ENCODE assay signal across 9 cellular contexts in the genomic region with DNA sequence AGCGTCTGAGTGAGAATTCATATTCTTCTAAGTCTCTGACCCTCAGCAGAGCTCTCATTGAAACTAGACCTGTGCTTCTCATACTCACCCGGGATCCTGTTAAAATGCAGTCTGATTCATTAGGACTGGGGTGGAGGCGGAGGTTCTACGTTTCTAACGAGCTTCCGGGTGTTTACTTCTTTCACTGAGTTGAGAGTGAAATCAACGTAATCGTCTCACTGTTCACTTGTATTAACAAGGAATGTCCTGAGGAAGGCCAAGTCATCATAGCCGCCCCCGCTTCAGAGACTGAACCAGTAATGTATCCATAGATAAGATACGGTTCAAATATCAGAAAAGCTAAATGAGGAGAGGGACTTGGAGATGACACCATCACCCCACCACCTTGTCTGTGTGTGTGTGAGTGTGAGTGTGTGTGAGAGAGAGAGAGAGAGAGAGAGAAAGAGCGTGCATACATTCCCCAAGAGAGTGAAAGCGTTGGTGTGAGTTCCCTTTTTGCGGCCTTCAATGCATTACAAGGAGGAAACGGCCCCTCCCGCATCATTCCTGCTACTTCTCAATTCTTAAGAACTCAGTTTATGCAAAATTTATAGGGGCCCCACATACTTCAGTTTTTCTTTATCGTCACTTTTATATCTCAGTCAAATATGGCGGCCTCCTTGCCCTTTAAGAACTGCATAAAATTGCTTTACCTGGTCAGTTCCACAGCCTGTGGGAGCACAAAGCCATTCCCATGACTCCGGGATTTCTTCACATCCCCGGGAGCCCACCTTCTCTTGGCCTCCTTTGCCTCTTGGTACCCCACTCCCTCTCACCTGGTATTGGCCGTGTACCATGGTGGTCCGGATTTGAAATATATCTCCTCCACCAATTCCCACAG. TPM values are rescaled to one million over a fixed set of nuclear protein-coding genes. Genes with fewer than 3 reads are reported as not detected.
DNase-seq lines count a peak whose midpoint lies in the region; ATAC-seq and TF ChIP-seq lines count a peak whose summit lies in the region.
"Had no signal": no experiment of that assay in that cellular context is flagged by ENCODE, and none has a peak within 500 bp of the region (broad histone marks: within the 10 kb centered on the region; RNA-seq: fewer than 3 reads in every experiment).

No MANE protein-coding gene starts in this region.

- H3K9me2 ChIP-seq in GM23338 (ENCODE audit: insufficient read depth) (no peaks in the 10 kb centered on the region), PC-3 (replicated peaks; ENCODE audit: low read length) (no peaks in the 10 kb centered on the region)

- H3K27ac ChIP-seq in GM23338 (ENCODE audit: low read depth), result no peak overlapping the region
- peak overlapping the region in 12 of 21 experiments; percentile 16 to 69 (median 42) for H3K27ac ChIP-seq in skin epidermis
- H3K27ac ChIP-seq in PC-3 (ENCODE audit: low read length), result no peak overlapping the region

- no peaks in the 10 kb centered on the region for H3K36me3 ChIP-seq in GM23338 (ENCODE audit: insufficient read depth)
- no peaks in the 10 kb centered on the region for H3K36me3 ChIP-seq in PC-3 (ENCODE audit: low read depth, low read length)

- H3K27me3 Mint-ChIP-seq in GM23338 (ENCODE audit: insufficient read depth, low read depth, poor library complexity) (peaks cover 2% of the 10 kb centered on the region), osteocyte (ENCODE audit: unreplicated experiment) (peaks cover 32% of the 10 kb centered on the region)
- peaks cover 4% of the 10 kb centered on the region for H3K27me3 Mint-ChIP-seq in activated naive CD4-positive, alpha-beta T cell treated with anti-CD3 and anti-CD28 coated beads, Interleukin-2, amount 10 ng/mL, durations not matched to agents 7 days and 5 days

- H3K4me1 ChIP-seq in GM23338 (ENCODE audit: insufficient read depth) (0 out of 2 replicates have a peak, but pooled peaks cover 2% of the 10 kb centered on the region), PC-3 (ENCODE audit: insufficient read depth, low read length) (no peaks in the 10 kb centered on the region)

- TF ChIP-seq CTCF in GM10248 (IDR thresholded peaks at IDR 0.05; ENCODE audit: control extremely low read depth, extremely low read depth, low read depth, missing control alignments), result no peak
- no peak for TF ChIP-seq CTCF in GM23338 (conservative IDR thresholded peaks at IDR 0.05; ENCODE audit: low read depth in 2 of 2)
- TF ChIP-seq CTCF in PC-3 (conservative IDR thresholded peaks at IDR 0.05; ENCODE audit: low read depth, low read length), result no peak
- no peak for TF ChIP-seq CTCF in osteocyte (IDR thresholded peaks at IDR 0.05)

- H3K9ac ChIP-seq in PC-3 (ENCODE audit: low read length), result no peak overlapping the region

- H3K4me1 Mint-ChIP-seq in GM23338, result no peaks in the 10 kb centered on the region
- H3K4me1 Mint-ChIP-seq in activated naive CD4-positive, alpha-beta T cell treated with anti-CD3 and anti-CD28 coated beads, Interleukin-2, amount 10 ng/mL, durations not matched to agents 7 days and 5 days, result peaks cover 22% of the 10 kb centered on the region
- H3K4me1 Mint-ChIP-seq in osteocyte (ENCODE audit: unreplicated experiment), result no peaks in the 10 kb centered on the region
- H3K4me1 Mint-ChIP-seq: neural crest cell had no signal

- DNase-seq in GM10248 (ENCODE audit: extremely low spot score) (peak; percentile 51), GM23338 (ENCODE audit: low spot score) (no peak), NOMO-1 treated with dmso at 0.1 percent for 144 hours (lab: John Stamatoyannopoulos, UW; ENCODE audit: unreplicated experiment) (peak; percentile 77), DMS153 (lab: John Stamatoyannopoulos, UW) (no peak), PC-3 (no peak), osteocyte (ENCODE audit: extremely low spot score, unreplicated experiment) (no peak)
- DNase-seq in activated naive CD4-positive, alpha-beta T cell treated with anti-CD3 and anti-CD28 coated beads, Interleukin-2, amount 10 ng/mL, durations not matched to agents 7 days and 5 days, result peak; percentile 45

- H3F3A ChIP-seq in GM23338 (replicated peaks; ENCODE audit: low read depth) (no peaks in the 10 kb centered on the region), PC-3 (ENCODE audit: low read length, unreplicated experiment) (no peaks in the 10 kb centered on the region)

- H3K27ac Mint-ChIP-seq in GM23338 (no peak overlapping the region), osteocyte (ENCODE audit: unreplicated experiment) (no peak overlapping the region)
- peak overlapping the region; percentile 93 for H3K27ac Mint-ChIP-seq in activated naive CD4-positive, alpha-beta T cell treated with anti-CD3 and anti-CD28 coated beads, Interleukin-2, amount 10 ng/mL, durations not matched to agents 7 days and 5 days

- no TSS peak for BruUV-seq in PC-3 (replicated peaks; lab: Mats Ljungman, UMichigan)

- POLR2A ChIA-PET in GM10248 (lab: Yijun Ruan, JAX) (no interaction called here), PC-3 (lab: Charles Lee; ENCODE audit: unreplicated experiment) (no interaction called here)

- H3K4me2 ChIP-seq in GM23338 (no peak overlapping the region), PC-3 (ENCODE audit: low read length) (no peak overlapping the region)

- H3K27me3 ChIP-seq in GM23338 (ENCODE audit: insufficient read depth) (no peaks in the 10 kb centered on the region), PC-3 (ENCODE audit: low read length) (no peaks in the 10 kb centered on the region)

- H3K36me3 Mint-ChIP-seq in GM23338 (ENCODE audit: low read depth) (no peaks in the 10 kb centered on the region), osteocyte (ENCODE audit: unreplicated experiment) (no peaks in the 10 kb centered on the region)
- no peaks in the 10 kb centered on the region for H3K36me3 Mint-ChIP-seq in activated naive CD4-positive, alpha-beta T cell treated with anti-CD3 and anti-CD28 coated beads, Interleukin-2, amount 10 ng/mL, durations not matched to agents 7 days and 5 days

- H3K79me2 ChIP-seq in GM23338 (replicated peaks; ENCODE audit: insufficient read depth) (no peaks in the 10 kb centered on the region), PC-3 (ENCODE audit: low read length) (no peaks in the 10 kb centered on the region)

- H3K9me3 ChIP-seq in PC-3 (ENCODE audit: low read length), result no peaks in the 10 kb centered on the region

- H4K20me1 ChIP-seq in GM23338 (replicated peaks; ENCODE audit: insufficient read depth), result no peaks in the 10 kb centered on the region
- no peaks in the 10 kb centered on the region for H4K20me1 ChIP-seq in PC-3 (ENCODE audit: low read length)

- ATAC-seq in GM23338 (no peak), PC-3 (no peak)

- CTCF ChIA-PET in GM10248 (lab: Yijun Ruan, JAX), result interaction anchor here (1.0 to 2.7 kb wide), 6 partner anchors 10 to 113 kb away, joined by 3 to 14 read pairs (median 5); no protein-coding TSS in a partner anchor
- CTCF ChIA-PET in activated naive CD4-positive, alpha-beta T cell treated with anti-CD3 and anti-CD28 coated beads, Interleukin-2, amount 10 ng/mL, durations not matched to agents 7 days and 5 days (lab: Charles Lee), result no interaction called here
- CTCF ChIA-PET in PC-3 (lab: Charles Lee), result no interaction called here

- H3K4me3 ChIP-seq in GM23338, result no peak overlapping the region
- H3K4me3 ChIP-seq in skin epidermis, result peak overlapping the region in 4 of 7 experiments; percentile 2 to 16 (median 10)
- no peak overlapping the region for H3K4me3 ChIP-seq in PC-3 (ENCODE audit: low read length)

- intact Hi-C loops in PC-3 (cut with micrococcal nuclease), result no loop called here

- H3K4me3 Mint-ChIP-seq in GM23338 (no peak overlapping the region), osteocyte (ENCODE audit: unreplicated experiment) (no peak overlapping the region)
- peak overlapping the region; percentile 71 for H3K4me3 Mint-ChIP-seq in activated naive CD4-positive, alpha-beta T cell treated with anti-CD3 and anti-CD28 coated beads, Interleukin-2, amount 10 ng/mL, durations not matched to agents 7 days and 5 days
- H3K4me3 Mint-ChIP-seq: neural crest cell had no signal

- peak overlapping the region; percentile 43; the same call in 1 of the 2 replicates for H2AFZ ChIP-seq in GM23338
- no peak overlapping the region for H2AFZ ChIP-seq in PC-3 (ENCODE audit: low read length)

- no peaks in the 10 kb centered on the region for H3K9me3 Mint-ChIP-seq in GM23338
- H3K9me3 Mint-ChIP-seq in activated naive CD4-positive, alpha-beta T cell treated with anti-CD3 and anti-CD28 coated beads, Interleukin-2, amount 10 ng/mL, durations not matched to agents 7 days and 5 days, result no peaks in the 10 kb centered on the region
- H3K9me3 Mint-ChIP-seq in osteocyte (ENCODE audit: unreplicated experiment), result no peaks in the 10 kb centered on the region

TF ChIP-seq in GM23338, 12 proteins besides CTCF, POLR2A, EP300 and RAD21:
- TF ChIP-seq REST (IDR thresholded peaks at IDR 0.05; ENCODE audit: unreplicated experiment), result no peak

RNA-seq across cellular contexts. Expression of gene KMO, which starts 19.8 kb away (rescaled TPM):
- total RNA-seq in GM23338 (2014; rRNA removed; shearing (Covaris generic)), result not detected in 2 replicates
- polyA plus RNA-seq in GM23338 (2016; fragmentation: Nextera tagmentation; extraction: Ambion mirVana), result 0.05 TPM in 1 of 2 replicates, not detected in the other
- 0.29 and 1.2 TPM in 2 replicates for total RNA-seq in PC-3 (2014; rRNA removed)
- total RNA-seq in osteocyte, result not detected in 2 replicates
- total RNA-seq: neural crest cell had no signal

RNA-seq across cellular contexts. Expression of gene FH, which starts 32.4 kb away (rescaled TPM):
- 66.3 and 69.8 TPM in 2 replicates for total RNA-seq in GM23338 (2014; rRNA removed; shearing (Covaris generic))
- 52.4 and 56.2 TPM in 2 replicates for polyA plus RNA-seq in GM23338 (2016; fragmentation: Nextera tagmentation; extraction: Ambion mirVana)
- 161 and 201 TPM in 2 replicates for total RNA-seq in PC-3 (2014; rRNA removed)
- total RNA-seq in osteocyte, result 61.1 and 65.5 TPM in 2 replicates

Comparison
In these comparisons a context has a peak if more than half of its experiments do, and no peak if none do; other contexts are left out.
1. DNase-seq: peak in GM10248 (single experiment), NOMO-1 treated with dmso at 0.1 percent for 144 hours (single experiment) and activated naive CD4-positive, alpha-beta T cell treated with anti-CD3 and anti-CD28 coated beads, Interleukin-2, amount 10 ng/mL, durations not matched to agents 7 days and 5 days (single experiment); none in GM23338 (single experiment), DMS153 (single experiment), PC-3 (single experiment) and osteocyte (single experiment).
2. H3K27ac ChIP-seq: peak in skin epidermis (12 of 21); none in GM23338 (single experiment) and PC-3 (single experiment).
3. H3K4me3 ChIP-seq: peak in skin epidermis (4 of 7); none in GM23338 (single experiment) and PC-3 (single experiment).